Comparison of ENCODE assay signal across 23 cellular contexts in the genomic region with DNA sequence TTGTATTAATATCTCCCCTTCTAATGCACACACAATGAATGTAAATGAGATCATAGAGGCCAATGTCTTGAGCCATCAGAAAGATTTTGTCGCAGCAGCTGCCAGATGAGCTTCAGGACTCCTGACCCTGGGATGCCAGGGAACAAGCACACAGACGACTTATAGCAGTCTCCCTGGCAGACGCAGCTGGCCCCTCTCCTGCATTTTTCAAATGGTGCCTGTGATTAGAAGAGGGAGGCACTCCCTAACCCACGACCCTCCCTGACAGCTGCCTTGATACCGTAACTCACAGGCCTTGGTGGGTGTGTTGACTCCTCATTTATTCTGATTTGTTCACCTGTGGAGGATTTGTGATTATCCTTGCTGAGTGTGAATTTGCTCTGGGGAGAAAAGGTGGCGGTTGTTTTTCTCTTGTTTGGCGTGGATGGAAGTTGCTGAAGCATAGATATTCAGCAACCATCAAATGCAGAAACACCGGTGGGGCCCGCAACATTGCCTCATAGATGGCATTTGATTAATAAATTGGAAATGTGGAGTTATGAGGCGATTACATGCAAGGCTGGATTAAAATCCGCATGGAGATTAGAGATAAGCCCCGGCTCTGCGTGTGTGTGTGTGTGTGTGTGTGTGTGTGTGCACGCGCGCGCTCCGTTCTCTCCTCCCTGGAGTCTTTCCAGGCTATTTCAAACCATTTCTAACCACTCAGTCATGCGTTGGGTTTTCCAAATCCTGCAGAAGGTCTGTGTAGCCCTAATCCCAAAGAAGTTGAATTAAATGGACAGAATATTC. TPM values are rescaled to one million over a fixed set of nuclear protein-coding genes. Genes with fewer than 3 reads are reported as not detected.
"Had no signal": no experiment of that assay in that cellular context is flagged by ENCODE, and none has a peak within 500 bp of the region (broad histone marks: within the 10 kb centered on the region; RNA-seq: fewer than 3 reads in every experiment).

No MANE protein-coding gene starts in this region.

- ATAC-seq: activated T-cell treated with anti-CD3 and anti-CD28 coated beads, Interleukin-2, amount 50 U/mL, for 72 hours; foreskin keratinocyte; pancreas had no signal

- DNase-seq: activated CD4-positive, alpha-beta T cell treated with anti-CD3 and anti-CD28 coated beads, Interleukin-2, amount 10 ng/mL, durations not matched to agents 24 days and 14 days; activated CD4-positive, CD25-positive, alpha-beta regulatory T cell; activated CD8-positive, alpha-beta memory T cell treated with anti-CD3 and anti-CD28 coated beads, Interleukin-2, amount 50 U/mL, for 48 hours; activated naive CD4-positive, alpha-beta T cell; activated T-cell treated with anti-CD3 and anti-CD28 coated beads, Interleukin-2, amount 50 U/mL, for 72 hours; anterior cingulate cortex; effector memory CD4-positive, alpha-beta T cell; foreskin keratinocyte; glutamatergic neuron; hypothalamus; mesenchymal stem cell; stomach; testis had no signal

- FAIRE-seq: bronchial epithelial cell, pancreas, TTC549 had no signal

- H3K4me3 ChIP-seq: pancreas, smooth muscle cell, stomach, testis had no signal

- H3K4me1 ChIP-seq: foreskin keratinocyte, pancreas, stomach had no signal

- H3K36me3 ChIP-seq: pancreas, stomach had no signal

- H3K9me3 Mint-ChIP-seq: activated CD4-positive, alpha-beta T cell treated with anti-CD3 and anti-CD28 coated beads, Interleukin-2, amount 10 ng/mL, durations not matched to agents 24 days and 14 days; activated T-cell treated with anti-CD3 and anti-CD28 coated beads, Interleukin-2, amount 50 U/mL, for 72 hours; dendritic cell treated with granulocyte-macrophage colony-stimulating factor and Interleukin-4, amounts not matched to agents 40 ng/mL and 50 ng/mL, for 4 days had no signal

- H3K9me3 ChIP-seq: pancreas, stomach, testis had no signal

- H3K4me3 Mint-ChIP-seq: activated CD4-positive, alpha-beta T cell treated with anti-CD3 and anti-CD28 coated beads, Interleukin-2, amount 10 ng/mL, durations not matched to agents 24 days and 14 days; activated T-cell treated with anti-CD3 and anti-CD28 coated beads, Interleukin-2, amount 50 U/mL, for 72 hours; dendritic cell treated with granulocyte-macrophage colony-stimulating factor and Interleukin-4, amounts not matched to agents 40 ng/mL and 50 ng/mL, for 4 days had no signal

- H3K27ac Mint-ChIP-seq: activated CD4-positive, alpha-beta T cell treated with anti-CD3 and anti-CD28 coated beads, Interleukin-2, amount 10 ng/mL, durations not matched to agents 24 days and 14 days; activated T-cell treated with anti-CD3 and anti-CD28 coated beads, Interleukin-2, amount 50 U/mL, for 72 hours; dendritic cell treated with granulocyte-macrophage colony-stimulating factor and Interleukin-4, amounts not matched to agents 40 ng/mL and 50 ng/mL, for 4 days had no signal

- H3K27ac ChIP-seq: foreskin keratinocyte, pancreas, stomach, testis had no signal

- H3K27me3 ChIP-seq: pancreas, testis had no signal

RNA-seq across cellular contexts. Expression of gene RD3, which starts 2.1 kb away (rescaled TPM):
- total RNA-seq: activated CD4-positive, alpha-beta T cell treated with anti-CD3 and anti-CD28 coated beads, Interleukin-2, amount 10 ng/mL, durations not matched to agents 24 days and 14 days; activated T-cell treated with anti-CD3 and anti-CD28 coated beads, Interleukin-2, amount 50 U/mL, for 72 hours; bronchial epithelial cell; foreskin keratinocyte; kidney epithelial cell; liver; renal cortical epithelial cell; smooth muscle cell; T-helper 2 cell treated with Interferon-gamma antibody and Interleukin-4, amounts not matched to agents 100 ng/mL and 5 ng/mL, for 36 hours; urinary bladder had no signal
- polyA plus RNA-seq: foreskin keratinocyte, liver, smooth muscle cell had no signal
